9 cellular contexts compared by ENCODE assay signal in genomic region chr18:10453885-10454772, GRCh38. TPM values are rescaled to one million over a fixed set of nuclear protein-coding genes. Genes with fewer than 3 reads are reported as not detected.
DNase-seq lines count a peak whose midpoint lies in the region; TF ChIP-seq lines count a peak whose summit lies in the region.
"Had no signal": no experiment of that assay in that cellular context is flagged by ENCODE, and none has a peak within 500 bp of the region (broad histone marks: within the 10 kb centered on the region; RNA-seq: fewer than 3 reads in every experiment).

TSS of gene APCDD1 (plus strand) at chr18:10454635. CDS start at chr18:10454982, 347 bp downstream.

- H3K4me3 ChIP-seq in Peyer's patch (peak within 1 kb of the TSS; percentile 49 to 63 (median 56)), esophagus muscularis mucosa (peak within 1 kb of the TSS; percentile 64 to 78 (median 69)), muscle layer of colon (ENCODE audit: low read depth in 1 of 2, low read length in 2 of 2) (peak within 1 kb of the TSS; percentile 43 to 72), vagina (peak within 1 kb of the TSS; percentile 70 to 92)

- H3K27ac ChIP-seq in Peyer's patch: peak within 1 kb of the TSS; percentile 65 to 82 (median 79)
- peak within 1 kb of the TSS; percentile 77 to 86 (median 81) for H3K27ac ChIP-seq in esophagus muscularis mucosa (replicated peaks in 1 of 4)
- H3K27ac ChIP-seq in muscle layer of colon (ENCODE audit: low read depth, low read length): no peak within 1 kb of the TSS
- peak within 1 kb of the TSS; percentile 92 for H3K27ac ChIP-seq in vagina
- H3K27ac ChIP-seq: 22Rv1 had no signal

- H3K9me3 ChIP-seq in Peyer's patch (no peaks in the 10 kb centered on the region), esophagus muscularis mucosa (no peaks in the 10 kb centered on the region), muscle layer of colon (ENCODE audit: low read length) (no peaks in the 10 kb centered on the region), vagina (no peaks in the 10 kb centered on the region)

- no peak for TF ChIP-seq EP300 in esophagus muscularis mucosa (IDR thresholded peaks at IDR 0.05)

- TF ChIP-seq POLR2A in Peyer's patch (IDR thresholded peaks at IDR 0.05) (no peak), esophagus muscularis mucosa (IDR thresholded peaks at IDR 0.05; ENCODE audit: low read depth) (no peak), vagina (IDR thresholded peaks at IDR 0.05) (peak in 1 of 2 donors; percentile 85)

- H3K27me3 ChIP-seq in Peyer's patch (peaks cover 0 to 4% of the 10 kb centered on the region in 2 donors), esophagus muscularis mucosa (peaks cover 0 to 50% (median 7%) of the 10 kb centered on the region in 4 donors), muscle layer of colon (ENCODE audit: control insufficient read depth in 1 of 2, insufficient read depth in 2 of 2, low read length in 2 of 2) (peaks cover 35 to 37% of the 10 kb centered on the region in 2 donors), vagina (no peaks in the 10 kb centered on the region)

- 37% methylated on average over 32 of the region's 80 CpGs for WGBS in esophagus muscularis mucosa

- H3K4me1 ChIP-seq in Peyer's patch: peaks cover 0 to 3% (median 0%) of the 10 kb centered on the region in 4 donors
- H3K4me1 ChIP-seq in esophagus muscularis mucosa: peaks cover 0 to 44% (median 30%) of the 10 kb centered on the region in 4 donors
- peaks cover 18% of the 10 kb centered on the region for H3K4me1 ChIP-seq in muscle layer of colon (ENCODE audit: insufficient read depth, low read length)
- peaks cover 31% of the 10 kb centered on the region for H3K4me1 ChIP-seq in vagina

- TF ChIP-seq CTCF in Peyer's patch (IDR thresholded peaks at IDR 0.05): peak in 1 of 6 experiments; percentile 10
- peak in 1 of 3 experiments; percentile 14 for TF ChIP-seq CTCF in esophagus muscularis mucosa (IDR thresholded peaks at IDR 0.05)
- TF ChIP-seq CTCF in vagina (IDR thresholded peaks at IDR 0.05): no peak

- H3K36me3 ChIP-seq in Peyer's patch (no peaks in the 10 kb centered on the region), esophagus muscularis mucosa (no peaks in the 10 kb centered on the region), muscle layer of colon (ENCODE audit: insufficient read depth, low read length) (no peaks in the 10 kb centered on the region), vagina (no peaks in the 10 kb centered on the region)

- DNase-seq in DMS 273 (lab: John Stamatoyannopoulos, UW; ENCODE audit: unreplicated experiment) (peak; percentile 83), DMS 273 treated with DMSO at 0.1 percent for 48 hours (lab: John Stamatoyannopoulos, UW) (no peak), Peyer's patch (peak in 2 of 3 donors; percentile 61 to 67), esophagus muscularis mucosa (ENCODE audit: extremely low spot score) (no peak), vagina (ENCODE audit: extremely low spot score in 2 of 2) (no peak), MV-4-11 (lab: John Stamatoyannopoulos, UW) (no peak)
- no peak for DNase-seq in activated CD4-positive, CD25-positive, alpha-beta regulatory T cell treated with anti-CD3 and anti-CD28 coated beads, Interleukin-2, amount 50 U/mL, for 72 hours

- H3K9ac ChIP-seq in muscle layer of colon (ENCODE audit: low read length): peak within 1 kb of the TSS; percentile 3

- intact Hi-C loops in esophagus muscularis mucosa (cut with DNase I) (no loop called here), vagina (cut with DNase I) (loop anchor here (10.0 kb wide), 1 partner anchor 61 kb away; no protein-coding TSS in a partner anchor)

RNA-seq across cellular contexts. Expression of gene APCDD1, which starts in this region (rescaled TPM):
- total RNA-seq in Peyer's patch (10 to 100 TPM in 3 of 4 donors, 1 to 10 TPM in 1; 5.4 to 18.2 (median 17.0) TPM), esophagus muscularis mucosa (10 to 100 TPM; 30.7 to 51.8 (median 43.4) TPM), vagina (110 TPM)

Comparison
In these comparisons a context has a peak if more than half of its experiments do, and no peak if none do; other contexts are left out.
1. DNase-seq: peak in DMS 273 (single experiment) and Peyer's patch (2 of 3); none in DMS 273 treated with DMSO at 0.1 percent for 48 hours (single experiment), esophagus muscularis mucosa (single experiment), vagina (0 of 2), MV-4-11 (single experiment) and activated CD4-positive, CD25-positive, alpha-beta regulatory T cell treated with anti-CD3 and anti-CD28 coated beads, Interleukin-2, amount 50 U/mL, for 72 hours (single experiment).
2. Peak in every context shown above with its lines, with median percentiles within 50 percentile points of each other: H3K4me3 ChIP-seq.